17 cellular contexts compared by ENCODE assay signal in genomic region chr1:17229379-17229778, GRCh38. TPM values are rescaled to one million over a fixed set of nuclear protein-coding genes. Genes with fewer than 3 reads are reported as not detected.
DNase-seq lines count a peak whose midpoint lies in the region; ATAC-seq, FAIRE-seq and TF ChIP-seq lines count a peak whose summit lies in the region.
"Had no signal": no experiment of that assay in that cellular context is flagged by ENCODE, and none has a peak within 500 bp of the region (broad histone marks: within the 10 kb centered on the region; RNA-seq: fewer than 3 reads in every experiment).

No MANE protein-coding gene starts in this region.

- no peak for DNase-seq in A549 (ENCODE audit: low read depth in 1 of 2, low spot score in 1 of 2)
- peak; percentile 75 to 87 for DNase-seq in PC-9
- DNase-seq in nephron progenitor cell = no peak
- no peak for DNase-seq in body of pancreas
- DNase-seq in HUDEP-2 (lab: John Stamatoyannopoulos, UW; ENCODE audit: unreplicated experiment in 76 of 76) = no peak
- no peak for DNase-seq in activated naive CD4-positive, alpha-beta T cell treated with anti-CD3 and anti-CD28 coated beads for 36 hours
- DNase-seq in activated T-cell treated with anti-CD3 and anti-CD28 coated beads, Interleukin-2, amount 50 U/mL, for 24 hours = no peak
- DNase-seq: DMS53, KBM-7, MM.1S, NCI-H1105 treated with DMSO at 0.1 percent for 48 hours, NCI-H187, SHP77 treated with DMSO at 0.1 percent for 48 hours had no signal

- H3K36me3 Mint-ChIP-seq in nephron progenitor cell (ENCODE audit: low read depth) = no peaks in the 10 kb centered on the region
- H3K36me3 Mint-ChIP-seq in activated naive CD4-positive, alpha-beta T cell treated with anti-CD3 and anti-CD28 coated beads for 36 hours (ENCODE audit: low read depth) = no peaks in the 10 kb centered on the region
- no peaks in the 10 kb centered on the region for H3K36me3 Mint-ChIP-seq in activated T-cell treated with anti-CD3 and anti-CD28 coated beads, Interleukin-2, amount 50 U/mL, for 24 hours (ENCODE audit: low read depth)

- no peak for TF ChIP-seq EP300 in A549 (IDR thresholded peaks at IDR 0.05)

- H3K27ac Mint-ChIP-seq in nephron progenitor cell = peak overlapping the region; percentile 29
- no peak overlapping the region for H3K27ac Mint-ChIP-seq in activated naive CD4-positive, alpha-beta T cell treated with anti-CD3 and anti-CD28 coated beads for 36 hours
- no peak overlapping the region for H3K27ac Mint-ChIP-seq in activated T-cell treated with anti-CD3 and anti-CD28 coated beads, Interleukin-2, amount 50 U/mL, for 24 hours

- no peak for FAIRE-seq in A549 (lab: Jason Lieb, UNC)
- FAIRE-seq: A204.1, HTR-8/SVneo had no signal

- 54% methylated on average over 4 of the region's 6 CpGs for WGBS in A549 (ENCODE audit: missing lambda C conversion rate)
- 52 to 61% methylated on average over 6 of the region's 6 CpGs for WGBS in esophagus, 2 donors
- WGBS in body of pancreas, 2 donors = 63 to 70% methylated on average over 4 to 6 of the region's 6 CpGs

- H3K9me3 ChIP-seq in A549 (no peaks in the 10 kb centered on the region), PC-9 (ENCODE audit: insufficient read depth, low read depth) (no peaks in the 10 kb centered on the region), esophagus (ENCODE audit: control insufficient read depth in 2 of 2, insufficient read depth in 1 of 2, low read depth in 1 of 2, low read length in 1 of 2) (no peaks in the 10 kb centered on the region), body of pancreas (no peaks in the 10 kb centered on the region)

- H3K4me2 ChIP-seq in A549 = no peak overlapping the region
- H3K4me2 ChIP-seq in PC-9 = peak overlapping the region; percentile 61

- H3K9me3 Mint-ChIP-seq in nephron progenitor cell = no peaks in the 10 kb centered on the region
- no peaks in the 10 kb centered on the region for H3K9me3 Mint-ChIP-seq in activated naive CD4-positive, alpha-beta T cell treated with anti-CD3 and anti-CD28 coated beads for 36 hours
- H3K9me3 Mint-ChIP-seq in activated T-cell treated with anti-CD3 and anti-CD28 coated beads, Interleukin-2, amount 50 U/mL, for 24 hours = no peaks in the 10 kb centered on the region

- H3K27me3 ChIP-seq in PC-9 (ENCODE audit: insufficient read depth, low read depth) (no peaks in the 10 kb centered on the region), esophagus (ENCODE audit: control insufficient read depth in 1 of 2, insufficient read depth in 2 of 2, low read length in 2 of 2) (no peaks in the 10 kb centered on the region), body of pancreas (no peaks in the 10 kb centered on the region)

- TF ChIP-seq RAD21 in A549 (conservative IDR thresholded peaks at IDR 0.05 in 1 of 2, IDR thresholded peaks at IDR 0.05 in 1 of 2) = no peak

- TF ChIP-seq CTCF in A549 (IDR thresholded peaks at IDR 0.05) = no peak
- no peak for TF ChIP-seq CTCF in PC-9 (conservative IDR thresholded peaks at IDR 0.05)
- no peak for TF ChIP-seq CTCF in nephron progenitor cell (IDR thresholded peaks at IDR 0.05)
- no peak for TF ChIP-seq CTCF in body of pancreas (IDR thresholded peaks at IDR 0.05)

- no peak for TF ChIP-seq POLR2A in A549 (IDR thresholded peaks at IDR 0.05; ENCODE audit: low read length)
- TF ChIP-seq POLR2A in body of pancreas (IDR thresholded peaks at IDR 0.05) = no peak

- H4K20me1 ChIP-seq in PC-9 (ENCODE audit: insufficient read depth) = no peaks in the 10 kb centered on the region

- H3K36me3 ChIP-seq in PC-9 (ENCODE audit: low read depth) (no peaks in the 10 kb centered on the region), esophagus (ENCODE audit: control insufficient read depth in 2 of 2, insufficient read depth in 2 of 2, low read length in 1 of 2) (peaks cover 0 to 5% of the 10 kb centered on the region in 2 donors), body of pancreas (replicated peaks in 1 of 2; ENCODE audit: insufficient read depth in 1 of 2, low read depth in 2 of 2) (no peaks in the 10 kb centered on the region)

- no peak overlapping the region for H3K4me3 ChIP-seq in A549
- no peak overlapping the region; the same call in 1 of the 2 replicates for H3K4me3 ChIP-seq in PC-9
- H3K4me3 ChIP-seq in esophagus (ENCODE audit: low read depth in 1 of 2, low read length in 2 of 2) = no peak overlapping the region
- H3K4me3 ChIP-seq in body of pancreas = no peak overlapping the region

- H3K9me2 ChIP-seq in PC-9 (ENCODE audit: insufficient read depth) = no peaks in the 10 kb centered on the region

- POLR2A ChIA-PET in A549 (lab: Yijun Ruan, JAX) = no interaction called here
- POLR2A ChIA-PET in PC-9 (lab: Charles Lee; ENCODE audit: unreplicated experiment) = interaction anchor here (0.6 to 0.7 kb wide), 3 partner anchors 15 to 47 kb away, joined by 3 to 12 read pairs (median 9); no protein-coding TSS in a partner anchor

- peaks cover 21% of the 10 kb centered on the region for H3K4me1 Mint-ChIP-seq in nephron progenitor cell
- H3K4me1 Mint-ChIP-seq in activated naive CD4-positive, alpha-beta T cell treated with anti-CD3 and anti-CD28 coated beads for 36 hours (ENCODE audit: low read depth) = no peaks in the 10 kb centered on the region
- H3K4me1 Mint-ChIP-seq in activated T-cell treated with anti-CD3 and anti-CD28 coated beads, Interleukin-2, amount 50 U/mL, for 24 hours (ENCODE audit: low read depth) = no peaks in the 10 kb centered on the region

- ATAC-seq in A549 (no peak), body of pancreas (no peak)

- no peak overlapping the region for H2AFZ ChIP-seq in PC-9

- peak overlapping the region; percentile 56 to 100; a peak in 5 of 6 replicates for H3K27ac ChIP-seq in A549
- H3K27ac ChIP-seq in PC-9 = peak overlapping the region; percentile 100
- H3K27ac ChIP-seq in esophagus (ENCODE audit: low read depth in 2 of 2, low read length in 1 of 2) = peak overlapping the region; percentile 84
- H3K27ac ChIP-seq in body of pancreas = no peak overlapping the region
- H3K27ac ChIP-seq: C4-2B had no signal

- peaks cover 26% of the 10 kb centered on the region for H3K27me3 Mint-ChIP-seq in nephron progenitor cell (ENCODE audit: low read depth, poor library complexity)
- H3K27me3 Mint-ChIP-seq in activated naive CD4-positive, alpha-beta T cell treated with anti-CD3 and anti-CD28 coated beads for 36 hours (ENCODE audit: low read depth) = no peaks in the 10 kb centered on the region
- no peaks in the 10 kb centered on the region for H3K27me3 Mint-ChIP-seq in activated T-cell treated with anti-CD3 and anti-CD28 coated beads, Interleukin-2, amount 50 U/mL, for 24 hours

- H3F3A ChIP-seq in PC-9 (ENCODE audit: insufficient read depth, low read depth) = peaks cover 80% of the 10 kb centered on the region

- intact Hi-C loops in PC-9 (cut with micrococcal nuclease; ENCODE audit: unreplicated experiment) (loop anchor here (1.0 kb wide), 2 partner anchors 14 to 61 kb away; no protein-coding TSS in a partner anchor), body of pancreas (cut with DNase I) (no loop called here)
- intact Hi-C loops in activated naive CD4-positive, alpha-beta T cell treated with anti-CD3 and anti-CD28 coated beads for 36 hours (cut with micrococcal nuclease) = no loop called here

- no peak overlapping the region for H3K4me3 Mint-ChIP-seq in nephron progenitor cell
- H3K4me3 Mint-ChIP-seq in activated naive CD4-positive, alpha-beta T cell treated with anti-CD3 and anti-CD28 coated beads for 36 hours = no peak overlapping the region
- no peak overlapping the region for H3K4me3 Mint-ChIP-seq in activated T-cell treated with anti-CD3 and anti-CD28 coated beads, Interleukin-2, amount 50 U/mL, for 24 hours

- H3K4me1 ChIP-seq in A549 = peaks cover 47% of the 10 kb centered on the region
- H3K4me1 ChIP-seq in PC-9 (replicated peaks; ENCODE audit: insufficient read depth) = peaks cover 89% of the 10 kb centered on the region
- peaks cover 0 to 33% of the 10 kb centered on the region in 2 donors for H3K4me1 ChIP-seq in esophagus (ENCODE audit: control insufficient read depth in 2 of 2, insufficient read depth in 2 of 2, low read length in 1 of 2)
- peaks cover 16% of the 10 kb centered on the region for H3K4me1 ChIP-seq in body of pancreas

- CTCF ChIA-PET in A549 (lab: Yijun Ruan, JAX) (interaction anchor here (1.0 kb wide), 1 partner anchor 104 kb away, joined by 4 read pairs; no protein-coding TSS in a partner anchor), PC-9 (lab: Charles Lee) (interaction anchor here (0.6 kb wide), 2 partner anchors 38 to 358 kb away, joined by 3 to 11 read pairs; no protein-coding TSS in a partner anchor)
- CTCF ChIA-PET in activated naive CD4-positive, alpha-beta T cell treated with anti-CD3 and anti-CD28 coated beads for 36 hours (lab: Charles Lee) = interaction anchor here (1.1 kb wide), 1 partner anchor 104 kb away, joined by 3 read pairs; no protein-coding TSS in a partner anchor

- BruUV-seq in PC-9 (replicated peaks; lab: Mats Ljungman, UMichigan) = no TSS peak

- H3K79me2 ChIP-seq in PC-9 (ENCODE audit: low read depth) = peaks cover 12% of the 10 kb centered on the region; the same call in 1 of the 2 replicates

TF ChIP-seq in A549, 52 proteins besides CTCF, POLR2A, EP300 and RAD21:
- TF ChIP-seq BHLHE40 (IDR thresholded peaks at IDR 0.05; ENCODE audit: low read depth, low read length) (no peak), FOSB (CRISPR knock-in tag; IDR thresholded peaks at IDR 0.05) (no peak), FOXS1 (CRISPR knock-in tag; IDR thresholded peaks at IDR 0.05) (no peak), KDM5A (IDR thresholded peaks at IDR 0.05) (no peak), TFCP2L1 (CRISPR knock-in tag; IDR thresholded peaks at IDR 0.05) (no peak), ZNF302 (CRISPR knock-in tag; IDR thresholded peaks at IDR 0.05) (no peak)
TF ChIP-seq in A549: peak in this region for 0.

RNA-seq across cellular contexts. Expression of gene PADI3, which starts 19.5 kb away (rescaled TPM):
- polyA plus RNA-seq in A549 (2011; rRNA removed) (2.4 and 2.8 TPM in 2 replicates), A549 (2017; fragmentation: RNase III; extraction: RNeasy Plus Mini Kit Qiagen cat#74134 plus additional on column Dnase treatment) (0.99 to 1.5 TPM (median 1.4 TPM) in 3 replicates), esophagus (10 to 100 TPM; 14.1 to 31.0 TPM)
- polyA plus RNA-seq in A549 (2012; cell fraction: cytosol; rRNA removed) = 1.4 and 1.6 TPM in 2 replicates
- 6.7 and 7.0 TPM in 2 replicates for polyA plus RNA-seq in A549 (2012; cell fraction: nucleus; rRNA removed)
- 3.8 and 4.4 TPM in 2 replicates for polyA minus RNA-seq in A549 (2011; rRNA and poly(A)+ RNA removed)
- total RNA-seq in PC-9 (2021) (1.1 and 5.0 TPM in 2 replicates), body of pancreas (not detected)
- total RNA-seq in activated naive CD4-positive, alpha-beta T cell treated with anti-CD3 and anti-CD28 coated beads for 36 hours = not detected

RNA-seq across cellular contexts. Expression of gene PADI1, which starts 24.5 kb away (rescaled TPM):
- polyA plus RNA-seq in A549 (2011; rRNA removed) (1.1 and 1.4 TPM in 2 replicates), A549 (2017; fragmentation: RNase III; extraction: RNeasy Plus Mini Kit Qiagen cat#74134 plus additional on column Dnase treatment) (1.7 to 2.3 TPM (median 2.0 TPM) in 3 replicates), esophagus (100 to 1,000 TPM; 162 to 398 TPM)
- 1.4 and 1.6 TPM in 2 replicates for polyA plus RNA-seq in A549 (2012; cell fraction: cytosol; rRNA removed)
- 3.8 and 4.0 TPM in 2 replicates for polyA plus RNA-seq in A549 (2012; cell fraction: nucleus; rRNA removed)
- polyA minus RNA-seq in A549 (2011; rRNA and poly(A)+ RNA removed) = 0.92 and 1.5 TPM in 2 replicates
- total RNA-seq in PC-9 (2021) (27.7 and 28.3 TPM in 2 replicates), body of pancreas (not detected)
- total RNA-seq in activated naive CD4-positive, alpha-beta T cell treated with anti-CD3 and anti-CD28 coated beads for 36 hours = not detected

Comparison
In these comparisons a context has a peak if more than half of its experiments do, and no peak if none do; other contexts are left out.
1. DNase-seq: peak in PC-9 (2 of 2); none in A549 (0 of 2), nephron progenitor cell (single experiment), body of pancreas (0 of 4), HUDEP-2 (0 of 76), activated naive CD4-positive, alpha-beta T cell treated with anti-CD3 and anti-CD28 coated beads for 36 hours (single experiment) and activated T-cell treated with anti-CD3 and anti-CD28 coated beads, Interleukin-2, amount 50 U/mL, for 24 hours (single experiment).
2. H3K27ac ChIP-seq: peak in A549 (2 of 2), PC-9 (single experiment) and esophagus (2 of 2); none in body of pancreas (0 of 4).
3. RNA of gene PADI1, which starts 24.5 kb away (total RNA-seq): 27.7 to 28.3 TPM in PC-9; not detected in body of pancreas and not detected in activated naive CD4-positive, alpha-beta T cell treated with anti-CD3 and anti-CD28 coated beads for 36 hours; every median in the first group is over 10 times any median in the second.